ENCODE assay signal across 18 cellular contexts in the genomic region with DNA sequence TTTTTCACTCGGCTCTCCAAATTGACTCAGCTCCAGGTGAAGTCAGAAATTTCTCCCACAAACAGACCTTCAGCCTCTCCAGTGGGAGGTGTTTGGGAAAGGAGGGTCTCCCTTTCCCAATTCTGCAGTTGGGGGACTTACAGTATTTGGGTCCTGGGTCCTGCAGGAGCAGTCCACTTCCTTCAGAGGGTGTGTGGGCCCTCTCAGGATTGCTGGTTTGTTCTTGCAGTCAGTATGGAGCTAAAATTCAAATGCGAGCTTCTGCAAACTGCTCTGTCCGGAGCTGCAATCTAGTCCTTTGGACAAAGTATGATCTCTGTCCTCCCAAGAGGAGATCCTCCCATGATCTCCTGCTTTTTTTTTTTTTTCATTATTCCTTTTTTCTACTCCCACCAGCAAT.
DNase-seq lines count a peak whose midpoint lies in the region; ATAC-seq, FAIRE-seq and TF ChIP-seq lines count a peak whose summit lies in the region.
"Had no signal": no experiment of that assay in that cellular context is flagged by ENCODE, and none has a peak within 500 bp of the region (broad histone marks: within the 10 kb centered on the region; RNA-seq: fewer than 3 reads in every experiment).

No MANE protein-coding gene starts in this region.

- H2AFZ ChIP-seq in HepG2 (ENCODE audit: low read length) = no peak overlapping the region

- H3K4me1 Mint-ChIP-seq in endodermal cell (peaks cover 16% of the 10 kb centered on the region), nephron progenitor cell (peaks cover 9% of the 10 kb centered on the region)
- H3K4me1 Mint-ChIP-seq: CD14-positive monocyte had no signal

- no TSS peak for BruUV-seq in HepG2 (replicated peaks; lab: Mats Ljungman, UMichigan)

- H3K27me3 Mint-ChIP-seq in endodermal cell (ENCODE audit: insufficient read depth) (no peaks in the 10 kb centered on the region), nephron progenitor cell (ENCODE audit: low read depth, poor library complexity) (peaks cover 3% of the 10 kb centered on the region)

- no peak overlapping the region for H3K4me3 ChIP-seq in HepG2 (replicated peaks in 1 of 3; ENCODE audit: insufficient read depth in 1 of 3, low read depth in 2 of 3, low read length in 3 of 3)
- no peak overlapping the region for H3K4me3 ChIP-seq in right lobe of liver
- H3K4me3 ChIP-seq in endodermal cell (ENCODE audit: low read length) = peak overlapping the region; percentile 32

- in situ Hi-C loops in HepG2 (cut with HindIII; ENCODE audit: extremely low pct_ligation_motif_present, low pct_unique_long_range_greater_than_20kb) = no loop called here

- H3K27ac ChIP-seq in HepG2 (ENCODE audit: extremely low read length, insufficient read depth, low read length) (no peak overlapping the region), right lobe of liver (no peak overlapping the region), endodermal cell (ENCODE audit: low read depth, low read length) (peak overlapping the region; percentile 53)
- H3K27ac ChIP-seq: 22Rv1 had no signal

- no peak for DNase-seq in HepG2 (ENCODE audit: low spot score)
- no peak for DNase-seq in right lobe of liver
- no peak for DNase-seq in endodermal cell
- DNase-seq in nephron progenitor cell = no peak
- no peak for DNase-seq in DMS114 treated with DMSO at 0.1 percent for 48 hours (lab: John Stamatoyannopoulos, UW; ENCODE audit: unreplicated experiment)
- DNase-seq in SW 1271 (lab: John Stamatoyannopoulos, UW) = no peak
- DNase-seq: CD8-positive, alpha-beta T cell; COR-L47; DND-41; GDM1; KBM-7 had no signal

- H4K20me1 ChIP-seq in HepG2 (ENCODE audit: insufficient read depth, low read length) = no peaks in the 10 kb centered on the region

- no peaks in the 10 kb centered on the region for H3K79me2 ChIP-seq in HepG2 (ENCODE audit: insufficient read depth, low read length)

- POLR2A ChIA-PET in HepG2 (lab: Yijun Ruan, JAX) = no interaction called here

- 0 out of 2 replicates have a peak overlapping the region, but pooled peaks have one; percentile 2 for H3K4me2 ChIP-seq in HepG2 (ENCODE audit: low read depth, low read length)

- ATAC-seq in HepG2 (peak; percentile 60), right lobe of liver (no peak), GM18907 (IDR thresholded peaks at IDR 0.05; ENCODE audit: unreplicated experiment) (no peak)
- no peak for ATAC-seq in activated CD4-positive, CD25-positive, alpha-beta regulatory T cell treated with anti-CD3 and anti-CD28 coated beads, Interleukin-2, amount 50 U/mL, for 24 hours
- ATAC-seq: CD8-positive, alpha-beta T cell had no signal

- no peaks in the 10 kb centered on the region for H3K9me3 ChIP-seq in HepG2 (ENCODE audit: low read length)
- H3K9me3 ChIP-seq in right lobe of liver = no peaks in the 10 kb centered on the region
- peaks cover 13% of the 10 kb centered on the region for H3K9me3 ChIP-seq in endodermal cell (ENCODE audit: control insufficient read depth, low read length)

- 22% methylated on average over 3 of the region's 3 CpGs for WGBS in HepG2 (ENCODE audit: low lambda C conversion rate)
- whole genome bisulfite sequencing in right lobe of liver (ENCODE audit: insufficient coverage, low coverage, low lambda C conversion rate, missing lambda C conversion rate) = 60% methylated on average over 1 of the region's 3 CpGs
- WGBS in endodermal cell (ENCODE audit: insufficient coverage in 1 of 2, insufficient read length in 1 of 2), 2 experiments = 77 to 100% methylated on average over 2 to 3 of the region's 3 CpGs

- H3K4me3 Mint-ChIP-seq in endodermal cell (peak overlapping the region; percentile 32), nephron progenitor cell (no peak overlapping the region)
- H3K4me3 Mint-ChIP-seq: CD14-positive monocyte; CD8-positive, alpha-beta T cell had no signal

- H3K9me3 Mint-ChIP-seq in endodermal cell (peaks cover 24% of the 10 kb centered on the region), nephron progenitor cell (peaks cover 27% of the 10 kb centered on the region)

- H3K36me3 ChIP-seq in HepG2 (replicated peaks in 1 of 2; ENCODE audit: control insufficient read depth in 1 of 2, insufficient read depth in 2 of 2, low read length in 2 of 2) (no peaks in the 10 kb centered on the region), right lobe of liver (no peaks in the 10 kb centered on the region), endodermal cell (ENCODE audit: control insufficient read depth, insufficient read depth, low read length) (no peaks in the 10 kb centered on the region)

- H3K27me3 ChIP-seq in HepG2 (ENCODE audit: control insufficient read depth in 1 of 2, insufficient read depth in 2 of 2, low read length in 2 of 2) (no peaks in the 10 kb centered on the region), right lobe of liver (no peaks in the 10 kb centered on the region), endodermal cell (ENCODE audit: control insufficient read depth, insufficient read depth, low read length, poor library complexity, severe bottlenecking) (no peaks in the 10 kb centered on the region)

- CTCF ChIA-PET in HepG2 (lab: Yijun Ruan, JAX; ENCODE audit: low intra/inter-chr PET ratio, low total read pairs) = no interaction called here

- TF ChIP-seq CTCF in HepG2 (CRISPR knock-in tag; IDR thresholded peaks at IDR 0.05) (no peak), right lobe of liver (IDR thresholded peaks at IDR 0.05) (no peak), endodermal cell (conservative IDR thresholded peaks at IDR 0.05) (no peak), nephron progenitor cell (IDR thresholded peaks at IDR 0.05) (no peak)

- TF ChIP-seq RAD21 in HepG2 (CRISPR knock-in tag; IDR thresholded peaks at IDR 0.05) = no peak

- H3K27ac Mint-ChIP-seq in endodermal cell (peak overlapping the region; percentile 79), nephron progenitor cell (peak overlapping the region; percentile 8)
- H3K27ac Mint-ChIP-seq: CD14-positive monocyte; CD8-positive, alpha-beta T cell had no signal

- TF ChIP-seq EP300 in HepG2 (IDR thresholded peaks at IDR 0.05; ENCODE audit: low read depth in 2 of 2, low read length in 2 of 2) (no peak), HepG2 (CRISPR knock-in tag; IDR thresholded peaks at IDR 0.05; ENCODE audit: borderline replicate concordance) (no peak)

- no peak for FAIRE-seq in HepG2 (lab: Jason Lieb, UNC)
- FAIRE-seq: D721Med, GM12892, H54 had no signal

- no peaks in the 10 kb centered on the region for H3K36me3 Mint-ChIP-seq in endodermal cell (ENCODE audit: low read depth)
- H3K36me3 Mint-ChIP-seq in nephron progenitor cell (ENCODE audit: low read depth) = no peaks in the 10 kb centered on the region
- H3K36me3 Mint-ChIP-seq: CD14-positive monocyte; CD8-positive, alpha-beta T cell had no signal

- no peaks in the 10 kb centered on the region for H3K4me1 ChIP-seq in HepG2 (ENCODE audit: insufficient read depth, low read length)
- no peaks in the 10 kb centered on the region for H3K4me1 ChIP-seq in right lobe of liver
- H3K4me1 ChIP-seq in endodermal cell (ENCODE audit: control insufficient read depth, insufficient read depth, low read length) = peaks cover 4% of the 10 kb centered on the region

- intact Hi-C loops in HepG2 (cut with micrococcal nuclease; ENCODE audit: unreplicated experiment) (no loop called here), right lobe of liver (cut with DNase I) (no loop called here)

- no peak overlapping the region for H3K9ac ChIP-seq in HepG2 (ENCODE audit: insufficient read depth, low read depth, low read length)
- no peak overlapping the region for H3K9ac ChIP-seq in endodermal cell (ENCODE audit: extremely low read depth, low read length, poor library complexity, severe bottlenecking)

- TF ChIP-seq POLR2A in HepG2 (IDR thresholded peaks at IDR 0.05; ENCODE audit: insufficient read depth in 1 of 2, low read depth in 2 of 2, low read length in 2 of 2) (no peak), right lobe of liver (IDR thresholded peaks at IDR 0.05) (no peak)

TF ChIP-seq in HepG2, 621 proteins besides CTCF, POLR2A, EP300 and RAD21 (continues in another document):
- TF ChIP-seq ZFP37 (CRISPR knock-in tag; IDR thresholded peaks at IDR 0.05; ENCODE audit: borderline replicate concordance) (no peak), ZNF260 (CRISPR knock-in tag; IDR thresholded peaks at IDR 0.05; ENCODE audit: borderline replicate concordance, low read depth) (no peak), ZBTB26 (CRISPR knock-in tag; IDR thresholded peaks at IDR 0.05; ENCODE audit: borderline replicate concordance) (no peak)
- TF ChIP-seq, protein P1, sequence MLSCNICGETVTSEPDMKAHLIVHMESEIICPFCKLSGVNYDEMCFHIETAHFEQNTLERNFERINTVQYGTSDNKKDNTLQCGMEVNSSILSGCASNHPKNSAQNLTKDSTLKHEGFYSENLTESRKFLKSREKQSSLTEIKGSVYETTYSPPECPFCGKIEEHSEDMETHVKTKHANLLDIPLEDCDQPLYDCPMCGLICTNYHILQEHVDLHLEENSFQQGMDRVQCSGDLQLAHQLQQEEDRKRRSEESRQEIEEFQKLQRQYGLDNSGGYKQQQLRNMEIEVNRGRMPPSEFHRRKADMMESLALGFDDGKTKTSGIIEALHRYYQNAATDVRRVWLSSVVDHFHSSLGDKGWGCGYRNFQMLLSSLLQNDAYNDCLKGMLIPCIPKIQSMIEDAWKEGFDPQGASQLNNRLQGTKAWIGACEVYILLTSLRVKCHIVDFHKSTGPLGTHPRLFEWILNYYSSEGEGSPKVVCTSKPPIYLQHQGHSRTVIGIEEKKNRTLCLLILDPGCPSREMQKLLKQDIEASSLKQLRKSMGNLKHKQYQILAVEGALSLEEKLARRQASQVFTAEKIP (CRISPR knock-in tag; IDR thresholded peaks at IDR 0.05; ENCODE audit: borderline replicate concordance) = no peak
